Comparison of ENCODE assay signal across 1 cellular context in the genomic region with DNA sequence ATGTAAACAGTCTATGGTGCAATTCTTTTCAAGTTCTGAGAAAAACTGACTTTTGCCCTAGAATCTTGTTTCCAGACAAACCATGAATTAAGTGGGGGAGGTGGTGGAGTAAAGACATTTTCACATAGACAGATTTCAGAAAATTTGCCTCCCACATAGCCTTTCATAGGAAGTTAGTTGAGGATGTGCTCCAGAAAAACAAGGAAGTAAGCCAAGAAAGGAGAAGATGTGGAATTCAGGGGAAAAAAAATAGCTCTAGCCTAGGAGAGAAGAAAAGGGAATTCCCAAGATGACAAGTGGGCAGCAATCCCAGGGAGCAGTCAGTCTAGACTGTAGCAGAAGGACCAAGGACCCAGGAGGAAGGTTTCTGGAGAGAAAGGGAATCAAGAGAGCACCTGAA.
TF ChIP-seq lines count a peak whose summit lies in the region.

No MANE protein-coding gene starts in this region.

TF ChIP-seq in HEK293, 187 proteins besides CTCF, POLR2A, EP300 and RAD21 (continued from another document):
- TF ChIP-seq, protein P1, sequence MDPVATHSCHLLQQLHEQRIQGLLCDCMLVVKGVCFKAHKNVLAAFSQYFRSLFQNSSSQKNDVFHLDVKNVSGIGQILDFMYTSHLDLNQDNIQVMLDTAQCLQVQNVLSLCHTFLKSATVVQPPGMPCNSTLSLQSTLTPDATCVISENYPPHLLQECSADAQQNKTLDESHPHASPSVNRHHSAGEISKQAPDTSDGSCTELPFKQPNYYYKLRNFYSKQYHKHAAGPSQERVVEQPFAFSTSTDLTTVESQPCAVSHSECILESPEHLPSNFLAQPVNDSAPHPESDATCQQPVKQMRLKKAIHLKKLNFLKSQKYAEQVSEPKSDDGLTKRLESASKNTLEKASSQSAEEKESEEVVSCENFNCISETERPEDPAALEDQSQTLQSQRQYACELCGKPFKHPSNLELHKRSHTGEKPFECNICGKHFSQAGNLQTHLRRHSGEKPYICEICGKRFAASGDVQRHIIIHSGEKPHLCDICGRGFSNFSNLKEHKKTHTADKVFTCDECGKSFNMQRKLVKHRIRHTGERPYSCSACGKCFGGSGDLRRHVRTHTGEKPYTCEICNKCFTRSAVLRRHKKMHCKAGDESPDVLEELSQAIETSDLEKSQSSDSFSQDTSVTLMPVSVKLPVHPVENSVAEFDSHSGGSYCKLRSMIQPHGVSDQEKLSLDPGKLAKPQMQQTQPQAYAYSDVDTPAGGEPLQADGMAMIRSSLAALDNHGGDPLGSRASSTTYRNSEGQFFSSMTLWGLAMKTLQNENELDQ (tag by site-specific recombination; IDR thresholded peaks at IDR 0.05; ENCODE audit: low read depth): no peak
- TF ChIP-seq SETDB1 (IDR thresholded peaks at IDR 0.05; ENCODE audit: insufficient read length, low read length): peak; percentile 84
- no peak for TF ChIP-seq HOXC10 (CRISPR knock-in tag; IDR thresholded peaks at IDR 0.05)
- TF ChIP-seq GFI1B (tag by site-specific recombination; IDR thresholded peaks at IDR 0.05): no peak
- TF ChIP-seq ZNF624 (tag by site-specific recombination; IDR thresholded peaks at IDR 0.05): peak; percentile 47; the same call in 1 of the 2 replicates
- no peak for TF ChIP-seq GLIS1 (tag by site-specific recombination; IDR thresholded peaks at IDR 0.05)
